ENCODE assay signal across 18 cellular contexts in genomic region chr4:172865103-172865502, GRCh38.
DNase-seq lines count a peak whose midpoint lies in the region; TF ChIP-seq lines count a peak whose summit lies in the region.
"Had no signal": no experiment of that assay in that cellular context is flagged by ENCODE, and none has a peak within 500 bp of the region (broad histone marks: within the 10 kb centered on the region; RNA-seq: fewer than 3 reads in every experiment).

No MANE protein-coding gene starts in this region.

- 26% methylated on average over 2 of the region's 2 CpGs for WGBS in liver

- H3K4me3 Mint-ChIP-seq in activated CD4-positive, alpha-beta T cell treated with anti-CD3 and anti-CD28 coated beads, Interleukin-2, amount 10 ng/mL, durations not matched to agents 24 days and 14 days: no peak overlapping the region
- H3K4me3 Mint-ChIP-seq: CD8-positive, alpha-beta T cell; HFFc6 had no signal

- H3K36me3 ChIP-seq in liver (ENCODE audit: control insufficient read depth in 4 of 4, insufficient read depth in 3 of 4, low read depth in 1 of 4, low read length in 3 of 4): no peaks in the 10 kb centered on the region
- H3K36me3 ChIP-seq: BLaER1 had no signal

- TF ChIP-seq CTCF in liver (IDR thresholded peaks at IDR 0.05; ENCODE audit: low read depth, low read length, missing input control) (no peak), RWPE1 (conservative IDR thresholded peaks at IDR 0.05; ENCODE audit: low read depth) (no peak)

- peaks cover 4 to 23% (median 9%) of the 10 kb centered on the region in 4 donors for H3K4me1 ChIP-seq in liver (ENCODE audit: control insufficient read depth in 4 of 4, insufficient read depth in 4 of 4, low read length in 3 of 4)
- H3K4me1 ChIP-seq: BLaER1 had no signal

- no peaks in the 10 kb centered on the region for H3K9me3 ChIP-seq in liver (ENCODE audit: control insufficient read depth in 4 of 4, low read length in 3 of 4)

- peak; percentile 36 for DNase-seq in activated CD4-positive, alpha-beta T cell treated with anti-CD3 and anti-CD28 coated beads, Interleukin-2, amount 10 ng/mL, durations not matched to agents 24 days and 14 days
- DNase-seq in activated CD4-positive, alpha-beta T cell treated with anti-CD3 and anti-CD28 coated beads for 48 hours: no peak
- peak; percentile 8 for DNase-seq in foreskin melanocyte
- DNase-seq in DMS153 (lab: John Stamatoyannopoulos, UW): no peak
- DNase-seq in HT-29 (ENCODE audit: low spot score): no peak
- DNase-seq in RWPE1 (ENCODE audit: low spot score): no peak
- DNase-seq: Calu3; CD8-positive, alpha-beta T cell; DMS53; DND-41; EL; GOT3; H7; HFFc6 had no signal

- H3K4me1 Mint-ChIP-seq in activated CD4-positive, alpha-beta T cell treated with anti-CD3 and anti-CD28 coated beads, Interleukin-2, amount 10 ng/mL, durations not matched to agents 24 days and 14 days: no peaks in the 10 kb centered on the region

- intact Hi-C loops in activated CD4-positive, alpha-beta T cell treated with anti-CD3 and anti-CD28 coated beads, Interleukin-2, amount 10 ng/mL, durations not matched to agents 24 days and 14 days (cut with micrococcal nuclease): no loop called here

- TF ChIP-seq RAD21 in liver (IDR thresholded peaks at IDR 0.05): no peak

- H3K27ac ChIP-seq in liver (ENCODE audit: low read depth in 1 of 2, low read length in 2 of 2) (no peak overlapping the region), RWPE1 (no peak overlapping the region)
- H3K27ac ChIP-seq: 22Rv1, BLaER1 had no signal

- no peaks in the 10 kb centered on the region for H3K27me3 ChIP-seq in liver (ENCODE audit: control insufficient read depth in 4 of 4, insufficient read depth in 4 of 4, low read length in 3 of 4)
- H3K27me3 ChIP-seq: BLaER1 had no signal

- POLR2A ChIA-PET in RWPE1 (lab: Yijun Ruan, JAX; ENCODE audit: low non-redundant PET): no interaction called here

- no peaks in the 10 kb centered on the region for H3K27me3 Mint-ChIP-seq in activated CD4-positive, alpha-beta T cell treated with anti-CD3 and anti-CD28 coated beads, Interleukin-2, amount 10 ng/mL, durations not matched to agents 24 days and 14 days

- H3K4me3 ChIP-seq in liver (ENCODE audit: low read depth in 1 of 3, low read length in 3 of 3): no peak overlapping the region
- H3K4me3 ChIP-seq: BLaER1, GM12878 had no signal

- no peak overlapping the region for H3K27ac Mint-ChIP-seq in activated CD4-positive, alpha-beta T cell treated with anti-CD3 and anti-CD28 coated beads, Interleukin-2, amount 10 ng/mL, durations not matched to agents 24 days and 14 days
- H3K27ac Mint-ChIP-seq: CD8-positive, alpha-beta T cell; HFFc6 had no signal

- CTCF ChIA-PET in RWPE1 (lab: Yijun Ruan, JAX): no interaction called here

- H3K9me3 Mint-ChIP-seq in activated CD4-positive, alpha-beta T cell treated with anti-CD3 and anti-CD28 coated beads, Interleukin-2, amount 10 ng/mL, durations not matched to agents 24 days and 14 days: no peaks in the 10 kb centered on the region
- H3K9me3 Mint-ChIP-seq: CD8-positive, alpha-beta T cell had no signal

- H3K9ac ChIP-seq in liver (ENCODE audit: low read depth in 1 of 2, low read length in 2 of 2): no peak overlapping the region
- H3K9ac ChIP-seq: BLaER1 had no signal

- H3K36me3 Mint-ChIP-seq in activated CD4-positive, alpha-beta T cell treated with anti-CD3 and anti-CD28 coated beads, Interleukin-2, amount 10 ng/mL, durations not matched to agents 24 days and 14 days (ENCODE audit: low read depth): no peaks in the 10 kb centered on the region
- H3K36me3 Mint-ChIP-seq: CD8-positive, alpha-beta T cell had no signal

TF ChIP-seq in liver, 16 proteins besides CTCF, POLR2A, EP300 and RAD21:
- TF ChIP-seq ZBTB33 (IDR thresholded peaks at IDR 0.05) (no peak), GABPA (IDR thresholded peaks at IDR 0.05 in 1 of 2, conservative IDR thresholded peaks at IDR 0.05 in 1 of 2) (no peak), FOXA2 (IDR thresholded peaks at IDR 0.05) (no peak), HNF4A (conservative IDR thresholded peaks at IDR 0.05) (peak; percentile 43 to 58), YY1 (IDR thresholded peaks at IDR 0.05) (no peak), RXRA (IDR thresholded peaks at IDR 0.05) (peak in 1 of 2 donors; percentile 26)

Comparison
In these comparisons a context has a peak if more than half of its experiments do, and no peak if none do; other contexts are left out.
1. DNase-seq: peak in activated CD4-positive, alpha-beta T cell treated with anti-CD3 and anti-CD28 coated beads, Interleukin-2, amount 10 ng/mL, durations not matched to agents 24 days and 14 days (single experiment) and foreskin melanocyte (single experiment); none in activated CD4-positive, alpha-beta T cell treated with anti-CD3 and anti-CD28 coated beads for 48 hours (single experiment), DMS153 (single experiment), HT-29 (single experiment) and RWPE1 (single experiment).